20 cellular contexts compared by ENCODE assay signal in genomic region chr7:127418459-127418858, GRCh38.
"Had no signal": no experiment of that assay in that cellular context is flagged by ENCODE, and none has a peak within 500 bp of the region (broad histone marks: within the 10 kb centered on the region; RNA-seq: fewer than 3 reads in every experiment).

No MANE protein-coding gene starts in this region.

- H3K27ac ChIP-seq: brain microvascular endothelial cell, dorsolateral prefrontal cortex, lower lobe of right lung, neutrophil, pancreas, tibial nerve, uterus had no signal

- H3K4me2 ChIP-seq: smooth muscle cell had no signal

- H3K4me1 ChIP-seq: lower lobe of right lung, pancreas, uterus had no signal

- DNase-seq: activated CD4-positive, alpha-beta T cell treated with anti-CD3 and anti-CD28 coated beads for 48 hours; activated CD4-positive, CD25-positive, alpha-beta regulatory T cell; activated CD8-positive, alpha-beta memory T cell treated with anti-CD3 and anti-CD28 coated beads for 24 hours; anterior cingulate cortex; brain microvascular endothelial cell; central memory CD4-positive, alpha-beta T cell; dorsolateral prefrontal cortex; erythroblast; hypothalamus; lower lobe of right lung; midbrain; pancreas; stimulated activated CD4-positive, alpha-beta T cell treated with anti-CD3 and anti-CD28 coated beads, Interleukin-4, amount 100 ng/mL, for 1 hour; stimulated activated naive CD4-positive, alpha-beta T cell; SW 1271; uterus had no signal

- H3K36me3 ChIP-seq: brain microvascular endothelial cell, lower lobe of right lung, neutrophil, pancreas, tibial nerve, uterus had no signal

- H3K4me3 ChIP-seq: dorsolateral prefrontal cortex, lower lobe of right lung, pancreas, smooth muscle cell, tibial nerve, uterus had no signal

- H3K27me3 ChIP-seq: brain microvascular endothelial cell, dorsolateral prefrontal cortex, pancreas, tibial nerve, uterus had no signal

- ATAC-seq: lower lobe of right lung, sciatic nerve had no signal
